20 cellular contexts compared by ENCODE assay signal in the genomic region with DNA sequence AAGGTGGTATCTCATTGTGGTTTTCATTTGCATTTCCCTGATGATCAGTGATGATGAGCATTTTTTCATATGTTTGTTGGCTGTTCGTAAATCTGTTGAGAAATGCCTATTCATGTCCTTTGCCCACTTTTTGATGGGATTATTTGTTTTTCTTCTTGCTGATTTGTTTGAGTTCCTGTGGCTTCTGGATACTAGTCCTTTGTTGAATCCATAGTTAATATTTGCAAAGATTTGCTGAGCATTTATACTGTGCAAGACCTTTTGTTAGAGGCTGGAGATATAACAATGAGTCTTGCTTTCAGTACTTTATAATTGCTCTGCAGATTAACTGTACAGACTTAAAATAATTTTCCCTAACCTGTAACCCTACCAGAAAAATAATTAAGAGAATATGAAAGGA. TPM values are rescaled to one million over a fixed set of nuclear protein-coding genes. Genes with fewer than 3 reads are reported as not detected.
DNase-seq lines count a peak whose midpoint lies in the region; ATAC-seq and TF ChIP-seq lines count a peak whose summit lies in the region.
"Had no signal": no experiment of that assay in that cellular context is flagged by ENCODE, and none has a peak within 500 bp of the region (broad histone marks: within the 10 kb centered on the region; RNA-seq: fewer than 3 reads in every experiment).

No MANE protein-coding gene starts in this region.

- CTCF ChIA-PET in Caco-2 (lab: Charles Lee): no interaction called here

- H3K36me3 ChIP-seq in Caco-2 (ENCODE audit: control insufficient read depth, insufficient read depth, low read length): no peaks in the 10 kb centered on the region
- H3K36me3 ChIP-seq: BLaER1 treated with 17β-estradiol and CSF1 and Interleukin-3, amounts not matched to agents 10 nM and 100 nM had no signal

- ATAC-seq in left lobe of liver: peak; percentile 59
- ATAC-seq: CD8-positive, alpha-beta T cell; GM12878; HCT116 had no signal

- POLR2A ChIA-PET in Caco-2 (lab: Charles Lee): no interaction called here

- no peak overlapping the region for H3K27ac Mint-ChIP-seq in Caco-2 (ENCODE audit: unreplicated experiment)
- H3K27ac Mint-ChIP-seq: CD8-positive, alpha-beta T cell; HFFc6; IgD-negative memory B cell had no signal

- intact Hi-C loops in Caco-2 (cut with micrococcal nuclease; ENCODE audit: unreplicated experiment): no loop called here

- no TSS peak for BruUV-seq in Caco-2 (replicated peaks; lab: Mats Ljungman, UMichigan)

- no peak overlapping the region for H3K4me3 Mint-ChIP-seq in Caco-2 (ENCODE audit: unreplicated experiment)
- H3K4me3 Mint-ChIP-seq: CD8-positive, alpha-beta T cell; HFFc6; IgD-negative memory B cell had no signal

- DNase-seq in COR-L47 (lab: John Stamatoyannopoulos, UW) (peak; percentile 9), NCI-H748 treated with DMSO at 0.1 percent for 48 hours (lab: John Stamatoyannopoulos, UW) (peak; percentile 55), left lobe of liver (ENCODE audit: low spot score) (no peak), NCI-H446 (lab: John Stamatoyannopoulos, UW) (no peak), Caco-2 (no peak), Kasumi-1 (lab: John Stamatoyannopoulos, UW) (no peak)
- DNase-seq: AML-193; CD8-positive, alpha-beta T cell; DMS153; DND-41; EL; GOT3; H7; HFFc6; KBM-7 had no signal

- no peaks in the 10 kb centered on the region for H3K9me3 ChIP-seq in Caco-2
- H3K9me3 ChIP-seq: BLaER1 treated with 17β-estradiol and CSF1 and Interleukin-3, amounts not matched to agents 10 nM and 100 nM had no signal

- no peaks in the 10 kb centered on the region for H3K27me3 Mint-ChIP-seq in Caco-2 (ENCODE audit: insufficient read depth, unreplicated experiment)
- H3K27me3 Mint-ChIP-seq: IgD-negative memory B cell had no signal

- no peak overlapping the region for H3K4me3 ChIP-seq in Caco-2 (ENCODE audit: low read depth, low read length)
- H3K4me3 ChIP-seq: BLaER1 treated with 17β-estradiol and CSF1 and Interleukin-3, amounts not matched to agents 10 nM and 100 nM; GM12878 had no signal

- no peaks in the 10 kb centered on the region for H3K36me3 Mint-ChIP-seq in Caco-2 (ENCODE audit: insufficient read depth, unreplicated experiment)
- H3K36me3 Mint-ChIP-seq: CD8-positive, alpha-beta T cell had no signal

- peaks cover 6% of the 10 kb centered on the region for H3K4me1 Mint-ChIP-seq in Caco-2 (ENCODE audit: low read depth, unreplicated experiment)

- H3K4me1 ChIP-seq in Caco-2: peaks cover 5% of the 10 kb centered on the region; the same call in 1 of the 2 replicates

- H3K9me3 Mint-ChIP-seq in Caco-2 (ENCODE audit: unreplicated experiment): no peaks in the 10 kb centered on the region
- H3K9me3 Mint-ChIP-seq: CD8-positive, alpha-beta T cell; HFFc6; IgD-negative memory B cell had no signal

- no peak for TF ChIP-seq CTCF in Caco-2 (IDR thresholded peaks at IDR 0.05; ENCODE audit: insufficient read depth in 1 of 2, low read depth in 1 of 2, low read length in 1 of 2, severe bottlenecking in 1 of 2, unreplicated experiment in 1 of 2)

- H3K27me3 ChIP-seq in Caco-2 (replicated peaks; ENCODE audit: control insufficient read depth, insufficient read depth, low read length): no peaks in the 10 kb centered on the region
- H3K27me3 ChIP-seq: BLaER1 treated with 17β-estradiol and CSF1 and Interleukin-3, amounts not matched to agents 10 nM and 100 nM had no signal

RNA-seq across cellular contexts. Expression of gene PDE7B, which starts 35.6 kb away (rescaled TPM):
- total RNA-seq in left lobe of liver: 3.4 TPM
- not detected in 2 replicates for total RNA-seq in Caco-2 (2022)
- total RNA-seq: G401, GM12878, H7 had no signal

Comparison
In these comparisons a context has a peak if more than half of its experiments do, and no peak if none do; other contexts are left out.
1. DNase-seq: peak in COR-L47 (single experiment) and NCI-H748 treated with DMSO at 0.1 percent for 48 hours (single experiment); none in left lobe of liver (single experiment), NCI-H446 (0 of 2), Caco-2 (0 of 2) and Kasumi-1 (0 of 2).